Comparison of ENCODE assay signal across 8 cellular contexts in the genomic region with DNA sequence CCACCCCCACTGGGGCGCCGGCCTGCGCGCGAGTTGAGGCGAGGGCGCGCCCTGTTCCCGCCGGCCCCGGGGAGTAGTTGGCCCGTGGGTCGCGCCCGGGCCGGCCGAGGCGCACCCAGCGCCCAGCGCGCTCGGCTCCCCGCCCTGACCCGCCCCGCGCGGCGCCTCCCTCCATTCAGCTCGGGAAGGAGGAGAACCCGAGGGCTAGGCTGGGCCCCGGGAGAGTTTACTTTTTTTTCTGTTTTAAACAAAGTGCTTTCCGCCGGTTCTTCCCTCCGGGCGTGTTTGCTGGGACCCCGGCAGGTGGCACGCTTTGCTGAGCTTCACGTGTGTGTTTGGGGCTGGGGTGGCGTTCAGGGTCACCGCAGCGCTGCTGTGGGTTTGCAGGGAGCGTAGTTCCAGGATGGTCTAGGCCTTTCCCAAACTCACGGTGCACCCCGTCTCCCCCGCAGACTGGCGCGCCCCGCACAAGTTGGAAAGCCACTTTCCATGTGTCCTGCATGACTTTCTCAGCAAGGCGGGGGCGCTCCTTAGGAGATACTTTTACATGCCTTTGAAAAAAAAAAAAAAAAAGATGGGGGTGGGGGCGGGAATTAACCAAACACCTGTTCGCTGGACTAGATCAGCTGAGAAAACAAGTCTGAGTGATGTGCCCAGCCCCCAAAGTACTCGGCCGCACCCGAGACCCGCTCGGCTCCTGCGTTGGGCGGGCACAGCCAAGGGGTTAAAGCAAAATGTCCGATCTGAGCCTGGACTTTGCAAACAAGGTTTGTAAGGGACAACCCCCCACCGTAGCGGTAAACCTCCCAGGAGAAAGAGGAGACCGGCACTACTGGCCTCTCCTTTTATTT. TPM values are rescaled to one million over a fixed set of nuclear protein-coding genes. Genes with fewer than 3 reads are reported as not detected.
DNase-seq lines count a peak whose midpoint lies in the region; ATAC-seq, FAIRE-seq and TF ChIP-seq lines count a peak whose summit lies in the region.

No MANE protein-coding gene starts in this region.

- H3K27ac ChIP-seq in suprapubic skin: peak overlapping the region; percentile 87

- H3K4me1 ChIP-seq in suprapubic skin: peaks cover 56% of the 10 kb centered on the region

- H3K4me3 ChIP-seq in suprapubic skin: peak overlapping the region; percentile 71

- peak; percentile 47 for ATAC-seq in GM18909 (IDR thresholded peaks at IDR 0.05; ENCODE audit: poor library complexity, unreplicated experiment)

- TF ChIP-seq POLR2A in erythroblast (IDR thresholded peaks at IDR 0.05; ENCODE audit: low read length) (no peak), suprapubic skin (IDR thresholded peaks at IDR 0.05) (no peak)

- no peaks in the 10 kb centered on the region for H3K36me3 ChIP-seq in suprapubic skin

- TF ChIP-seq CTCF in suprapubic skin (IDR thresholded peaks at IDR 0.05): no peak

- H3K27me3 ChIP-seq in suprapubic skin: no peaks in the 10 kb centered on the region

- no peaks in the 10 kb centered on the region for H3K9me3 ChIP-seq in suprapubic skin

- WGBS in suprapubic skin: 4% methylated on average over 29 of the region's 63 CpGs

- FAIRE-seq in RCC 7860 (lab: Jason Lieb, UNC): no peak

- no peak for TF ChIP-seq EP300 in suprapubic skin (IDR thresholded peaks at IDR 0.05)

- DNase-seq in NCI-H2171 treated with DMSO at 0.1 percent for 48 hours (lab: John Stamatoyannopoulos, UW) (peak; percentile 70), activated T-cell treated with anti-CD3 and anti-CD28 coated beads for 4 hours (peak; percentile 54), erythroblast (lab: John Stamatoyannopoulos, UW) (peak; percentile 21 to 35), myocyte (ENCODE audit: low read depth) (peak; percentile 89), suprapubic skin (ENCODE audit: low spot score in 2 of 2) (peak in 1 of 2 donors; percentile 78), GM19238 (ENCODE audit: insufficient read length, low spot score) (no peak), RCC 7860 (ENCODE audit: low spot score) (no peak)

RNA-seq across cellular contexts. Expression of a gene that starts 0.8 kb away (rescaled TPM):
- total RNA-seq in myocyte: 650 and 854 TPM in 2 replicates
- 261 TPM for polyA plus RNA-seq in myocyte (2012)
- total RNA-seq in suprapubic skin: 100 to 1,000 TPM in 3 of 4 donors, 10 to 100 TPM in 1; 89.6 to 204 (median 161) TPM

Comparison
In these comparisons a context has a peak if more than half of its experiments do, and no peak if none do; other contexts are left out.
1. DNase-seq: peak in NCI-H2171 treated with DMSO at 0.1 percent for 48 hours (single experiment), activated T-cell treated with anti-CD3 and anti-CD28 coated beads for 4 hours (single experiment), erythroblast (2 of 2) and myocyte (single experiment); none in GM19238 (single experiment) and RCC 7860 (single experiment).